Comparison of ENCODE assay signal across 8 cellular contexts in genomic region chr3:197186887-197187588, GRCh38.
A peak's percentile ranks its signal among the peaks of the same experiment; 100 is the strongest.
DNase-seq lines count a peak whose midpoint lies in the region; ATAC-seq, FAIRE-seq and TF ChIP-seq lines count a peak whose summit lies in the region.

No MANE protein-coding gene starts in this region.

- H3K27ac ChIP-seq in keratinocyte (ENCODE audit: control insufficient read depth, insufficient read depth, low read length) = no peak overlapping the region

- no peak overlapping the region for H3K9ac ChIP-seq in keratinocyte (ENCODE audit: control insufficient read depth, extremely low read depth, insufficient read depth, low read length)

- no peak overlapping the region for H3K4me2 ChIP-seq in keratinocyte (ENCODE audit: control insufficient read depth, extremely low read depth, insufficient read depth, low read depth, low read length)

- H4K20me1 ChIP-seq in keratinocyte (ENCODE audit: control insufficient read depth, extremely low read depth, insufficient read depth, low read length) = peaks cover 12% of the 10 kb centered on the region

- DNase-seq in BE2C = peak; percentile 33
- DNase-seq in GM12891 (ENCODE audit: insufficient read length, low spot score) = peak; percentile 9
- peak; percentile 68 for DNase-seq in Jurkat, Clone E6-1 (ENCODE audit: low read depth, low spot score)
- DNase-seq in NOMO-1 treated with DMSO at 0.1 percent for 48 hours (lab: John Stamatoyannopoulos, UW; ENCODE audit: unreplicated experiment) = peak; percentile 88
- peak; percentile 55 to 87 for DNase-seq in T47D (ENCODE audit: low read depth in 1 of 2, low spot score in 1 of 2)
- DNase-seq in keratinocyte (ENCODE audit: low read depth, low spot score) = peak; percentile 17
- DNase-seq in superior temporal gyrus (ENCODE audit: extremely low spot score) = peak; percentile 90

- no peak for TF ChIP-seq POLR2A in GM12891 (IDR thresholded peaks at IDR 0.05; ENCODE audit: low read depth, low read length)

- no peaks in the 10 kb centered on the region for H3K27me3 ChIP-seq in BE2C
- H3K27me3 ChIP-seq in keratinocyte (ENCODE audit: control insufficient read depth, extremely low read depth, insufficient read depth, low read length) = no peaks in the 10 kb centered on the region

- H3K4me3 ChIP-seq in BE2C (ENCODE audit: low read depth, low read length) (no peak overlapping the region; the same call in 1 of the 2 replicates), keratinocyte (ENCODE audit: control insufficient read depth in 2 of 3, extremely low read depth in 1 of 3, insufficient read depth in 2 of 3, low read depth in 1 of 3, low read length in 3 of 3) (no peak overlapping the region)
- no peak overlapping the region for H3K4me3 ChIP-seq in Jurkat, Clone E6-1 (ENCODE audit: low read length)

- no peaks in the 10 kb centered on the region for H3K36me3 ChIP-seq in BE2C
- peaks cover 3 to 8% of the 10 kb centered on the region in 2 experiments for H3K36me3 ChIP-seq in keratinocyte (ENCODE audit: control insufficient read depth in 2 of 2, extremely low read depth in 1 of 2, insufficient read depth in 2 of 2, low read length in 2 of 2)

- H3K4me1 ChIP-seq in BE2C (peaks cover 28% of the 10 kb centered on the region), keratinocyte (ENCODE audit: control insufficient read depth, extremely low read depth, insufficient read depth, low read length) (peaks cover 6% of the 10 kb centered on the region)

- no peak overlapping the region for H2AFZ ChIP-seq in keratinocyte (ENCODE audit: control insufficient read depth, low read length)

- dilution Hi-C loops in keratinocyte (cut with MboI; ENCODE audit: extremely low pct_ligation_motif_present, low sequenced_read_pairs) = no loop called here

- TF ChIP-seq CTCF in BE2C (IDR thresholded peaks at IDR 0.05; ENCODE audit: low read depth, low read length) (peak; percentile 84), keratinocyte (optimal IDR thresholded peaks at IDR 0.05 in 1 of 3, IDR thresholded peaks at IDR 0.05 in 1 of 3, conservative IDR thresholded peaks at IDR 0.05 in 1 of 3; ENCODE audit: extremely low read depth in 1 of 3, insufficient read depth in 2 of 3, low read length in 3 of 3) (peak in 2 of 3 experiments; percentile 61 to 70)

- no peaks in the 10 kb centered on the region for H3K9me1 ChIP-seq in keratinocyte (ENCODE audit: control insufficient read depth, extremely low read depth, insufficient read depth, low read length)

- no peak for ATAC-seq in HG03139 (IDR thresholded peaks at IDR 0.05; ENCODE audit: unreplicated experiment)

- in situ Hi-C loops in T47D (cut with HindIII; ENCODE audit: low pct_unique_long_range_greater_than_20kb, low sequenced_read_pairs) = no loop called here

- peaks cover 87% of the 10 kb centered on the region for H3K79me2 ChIP-seq in keratinocyte (ENCODE audit: control insufficient read depth, insufficient read depth, low read length)

- H3K9me3 ChIP-seq in BE2C (no peaks in the 10 kb centered on the region), keratinocyte (ENCODE audit: control insufficient read depth, low read depth, low read length) (no peaks in the 10 kb centered on the region)

- FAIRE-seq in GM12891 (lab: Jason Lieb, UNC) = peak; percentile 81
- peak; percentile 53 for FAIRE-seq in keratinocyte (lab: Jason Lieb, UNC)

TF ChIP-seq in GM12891, 5 proteins besides CTCF, POLR2A, EP300 and RAD21:
- no peak for TF ChIP-seq POLR2AphosphoS5 (IDR thresholded peaks at IDR 0.05; ENCODE audit: low read depth, low read length)
- TF ChIP-seq POU2F2 (IDR thresholded peaks at IDR 0.05; ENCODE audit: low read depth, low read length) = no peak
- TF ChIP-seq PAX5 (IDR thresholded peaks at IDR 0.05; ENCODE audit: insufficient read depth, low read length, severe bottlenecking) = no peak
- TF ChIP-seq SPI1 (IDR thresholded peaks at IDR 0.05; ENCODE audit: low read depth, low read length) = no peak

Comparison
In these comparisons a context has a peak if more than half of its experiments do, and no peak if none do; other contexts are left out.
1. DNase-seq: peak in every context shown above with its lines; median percentile 90 in superior temporal gyrus; 88 in NOMO-1 treated with DMSO at 0.1 percent for 48 hours; 71 in T47D; 68 in Jurkat, Clone E6-1; 33 in BE2C; 17 in keratinocyte; 9 in GM12891.